Comparison of ENCODE assay signal across 1 cellular context in the genomic region with DNA sequence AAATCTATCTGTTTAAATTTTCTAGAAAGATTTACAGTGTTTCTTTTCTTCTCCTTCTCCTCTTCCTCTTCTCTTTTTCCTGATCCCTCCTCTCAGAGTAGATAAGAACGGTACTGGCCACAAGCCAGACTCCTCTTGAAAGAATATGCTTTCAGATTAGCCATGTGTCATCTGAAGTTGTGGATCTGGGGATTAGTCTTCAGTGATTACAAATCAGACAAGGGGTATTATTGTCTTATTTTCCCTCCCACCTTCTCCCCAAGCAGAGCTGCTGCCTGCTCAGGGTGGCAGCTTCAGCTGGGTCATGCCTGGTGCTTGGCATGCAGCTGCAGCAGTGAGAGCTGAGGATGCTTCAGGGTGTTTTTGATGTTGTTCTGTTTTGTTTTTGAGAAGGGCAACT.
TF ChIP-seq lines count a peak whose summit lies in the region.

No MANE protein-coding gene starts in this region.

TF ChIP-seq in IMR-90, 13 proteins besides CTCF, POLR2A, EP300 and RAD21:
- TF ChIP-seq, protein P1, sequence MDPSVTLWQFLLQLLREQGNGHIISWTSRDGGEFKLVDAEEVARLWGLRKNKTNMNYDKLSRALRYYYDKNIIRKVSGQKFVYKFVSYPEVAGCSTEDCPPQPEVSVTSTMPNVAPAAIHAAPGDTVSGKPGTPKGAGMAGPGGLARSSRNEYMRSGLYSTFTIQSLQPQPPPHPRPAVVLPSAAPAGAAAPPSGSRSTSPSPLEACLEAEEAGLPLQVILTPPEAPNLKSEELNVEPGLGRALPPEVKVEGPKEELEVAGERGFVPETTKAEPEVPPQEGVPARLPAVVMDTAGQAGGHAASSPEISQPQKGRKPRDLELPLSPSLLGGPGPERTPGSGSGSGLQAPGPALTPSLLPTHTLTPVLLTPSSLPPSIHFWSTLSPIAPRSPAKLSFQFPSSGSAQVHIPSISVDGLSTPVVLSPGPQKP (IDR thresholded peaks at IDR 0.05; ENCODE audit: borderline replicate concordance, low read depth, low read length) = no peak
- no peak for TF ChIP-seq RFX5 (IDR thresholded peaks at IDR 0.05; ENCODE audit: low read depth, low read length)
- TF ChIP-seq MAZ (IDR thresholded peaks at IDR 0.05; ENCODE audit: borderline replicate concordance, low read depth, low read length) = no peak
- TF ChIP-seq NFE2L2 (IDR thresholded peaks at IDR 0.05; ENCODE audit: low read depth, low read length) = no peak
- TF ChIP-seq MAFK (IDR thresholded peaks at IDR 0.05; ENCODE audit: low read depth, low read length) = no peak
- TF ChIP-seq BHLHE40 (IDR thresholded peaks at IDR 0.05; ENCODE audit: low read depth, low read length) = no peak
- TF ChIP-seq SMC3 (IDR thresholded peaks at IDR 0.05; ENCODE audit: low read depth, low read length) = no peak
- TF ChIP-seq CHD1 (IDR thresholded peaks at IDR 0.05; ENCODE audit: low read depth, low read length) = no peak
- no peak for TF ChIP-seq FOS (IDR thresholded peaks at IDR 0.05; ENCODE audit: low read depth, low read length)
- TF ChIP-seq MXI1 (IDR thresholded peaks at IDR 0.05; ENCODE audit: borderline replicate concordance, low read depth, low read length) = no peak
